Comparison of ENCODE assay signal across 18 cellular contexts in the genomic region with DNA sequence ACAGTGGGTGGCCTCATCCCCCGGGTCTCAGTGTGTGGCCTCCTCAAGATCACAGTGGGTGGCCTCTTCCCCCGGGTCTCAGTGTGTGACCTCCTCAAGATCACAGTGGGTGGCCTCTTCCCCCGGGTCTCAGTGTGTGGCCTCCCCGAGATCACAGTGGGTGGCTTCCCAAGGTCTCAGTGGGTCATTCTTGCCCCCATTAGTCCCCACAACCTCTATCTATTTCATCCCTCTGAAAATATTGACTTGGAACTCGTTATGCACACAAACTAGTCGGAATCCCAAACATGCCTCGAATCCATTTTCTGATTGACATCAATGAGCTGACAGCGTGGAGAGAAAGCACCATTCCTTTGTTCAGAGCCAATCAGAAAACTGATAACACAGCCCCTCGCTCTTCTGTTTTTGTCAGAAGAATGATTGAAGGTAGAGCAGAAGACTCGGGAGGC. TPM values are rescaled to one million over a fixed set of nuclear protein-coding genes. Genes with fewer than 3 reads are reported as not detected.
"Had no signal": no experiment of that assay in that cellular context is flagged by ENCODE, and none has a peak within 500 bp of the region (broad histone marks: within the 10 kb centered on the region; RNA-seq: fewer than 3 reads in every experiment).

No MANE protein-coding gene starts in this region.

- H3K27me3 ChIP-seq: gastrocnemius medialis, tibial nerve had no signal

- ATAC-seq: activated naive CD4-positive, alpha-beta T cell treated with anti-CD3 and anti-CD28 coated beads, Interleukin-2, amount 50 U/mL, for 72 hours; gastrocnemius medialis; natural killer cell treated with Interleukin-12 subunit alpha and Interleukin-12 subunit beta and Interleukin-15 and Interleukin-18, amount 100 ng/mL, for 72 hours; stimulated activated naive CD8-positive, alpha-beta T cell treated with anti-CD3 and anti-CD28 coated beads, Interleukin-15, Interleukin-2, amounts not matched to agents 100 U/mL and 50 U/mL, for 24 hours had no signal

- H3K36me3 ChIP-seq: esophagus squamous epithelium, gastrocnemius medialis, left ventricle myocardium inferior, tibial nerve had no signal

- H3K36me3 Mint-ChIP-seq: activated naive CD4-positive, alpha-beta T cell treated with anti-CD3 and anti-CD28 coated beads, Interleukin-2, amount 50 U/mL, for 72 hours; natural killer cell treated with Interleukin-12 subunit alpha and Interleukin-12 subunit beta and Interleukin-15 and Interleukin-18, amount 100 ng/mL, for 72 hours had no signal

- DNase-seq: activated CD4-positive, alpha-beta T cell treated with anti-CD3 and anti-CD28 coated beads for 1 hour; activated CD4-positive, alpha-beta T cell treated with anti-CD3 and anti-CD28 coated beads, Interleukin-2, amount 50 U/mL, for 1 hour; activated T-cell treated with anti-CD3 and anti-CD28 coated beads, Interleukin-2, amount 50 U/mL, for 1 hour; esophagus squamous epithelium; gastrocnemius medialis; hypothalamus; left ventricle myocardium inferior; midbrain; stimulated activated CD4-positive, alpha-beta T cell treated with anti-CD3 and anti-CD28 coated beads, Interleukin-4, amount 100 ng/mL, for 24 hours; stimulated activated naive CD8-positive, alpha-beta T cell treated with anti-CD3 and anti-CD28 coated beads, Interleukin-15, Interleukin-2, amounts not matched to agents 100 U/mL and 50 U/mL, for 24 hours; substantia nigra; T-helper 1 cell had no signal

- H3K9me3 ChIP-seq: esophagus squamous epithelium, gastrocnemius medialis had no signal

- H3K9me3 Mint-ChIP-seq: activated naive CD4-positive, alpha-beta T cell treated with anti-CD3 and anti-CD28 coated beads, Interleukin-2, amount 50 U/mL, for 72 hours had no signal

- H3K4me3 ChIP-seq: coronary artery, esophagus squamous epithelium, gastrocnemius medialis, left ventricle myocardium inferior, tibial nerve had no signal

- H3K27ac Mint-ChIP-seq: activated naive CD4-positive, alpha-beta T cell treated with anti-CD3 and anti-CD28 coated beads, Interleukin-2, amount 50 U/mL, for 72 hours; natural killer cell treated with Interleukin-12 subunit alpha and Interleukin-12 subunit beta and Interleukin-15 and Interleukin-18, amount 100 ng/mL, for 72 hours had no signal

- H3K4me3 Mint-ChIP-seq: natural killer cell treated with Interleukin-12 subunit alpha and Interleukin-12 subunit beta and Interleukin-15 and Interleukin-18, amount 100 ng/mL, for 72 hours had no signal

- H3K27ac ChIP-seq: esophagus squamous epithelium, gastrocnemius medialis, left ventricle myocardium inferior had no signal

RNA-seq across cellular contexts. Expression of a gene that starts 10.8 kb away (rescaled TPM):
- total RNA-seq: astrocyte; lung microvascular endothelial cell; natural killer cell treated with Interleukin-12 subunit alpha and Interleukin-12 subunit beta and Interleukin-15 and Interleukin-18, amount 100 ng/mL, for 72 hours had no signal
